3 cellular contexts compared by ENCODE assay signal in the genomic region with DNA sequence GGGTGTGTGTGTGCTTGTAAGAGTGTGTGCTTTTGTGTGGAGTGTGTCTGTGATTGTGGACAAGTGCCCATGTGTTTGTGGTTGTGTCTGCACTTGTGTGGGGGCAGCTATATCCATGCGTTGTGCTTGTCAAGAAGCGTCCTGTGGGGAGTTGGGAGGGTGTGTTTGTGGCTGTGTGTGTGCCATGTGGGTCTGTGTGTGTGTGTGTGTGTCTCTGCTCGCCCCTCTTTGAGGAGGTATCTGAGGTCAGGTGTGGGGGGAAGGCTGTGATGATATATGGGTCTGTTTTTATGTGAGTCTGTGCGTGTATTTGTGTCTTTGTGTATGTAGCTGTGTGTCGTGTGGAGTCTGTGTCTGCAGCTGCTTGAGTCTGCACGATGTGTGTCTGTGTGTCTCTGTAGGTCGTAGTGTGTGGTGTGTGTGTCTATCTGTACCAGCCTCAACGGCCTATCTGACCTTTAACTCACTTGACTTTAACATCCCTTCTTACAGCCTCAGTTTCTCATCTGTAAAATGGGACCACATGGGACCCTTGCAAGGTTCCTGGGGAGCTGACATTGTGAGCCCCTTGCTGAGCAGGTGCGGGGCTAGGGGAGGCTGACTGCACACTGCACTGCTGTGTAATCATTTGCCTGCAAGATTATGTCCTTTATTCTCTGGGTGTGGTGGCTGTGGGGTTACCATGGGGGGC.
TF ChIP-seq lines count a peak whose summit lies in the region.

No MANE protein-coding gene starts in this region.

TF ChIP-seq in IMR-90, 13 proteins besides CTCF, POLR2A, EP300 and RAD21 (continued from another document):
- no peak for TF ChIP-seq NFE2L2 (IDR thresholded peaks at IDR 0.05; ENCODE audit: low read depth, low read length)
- TF ChIP-seq, protein P1, sequence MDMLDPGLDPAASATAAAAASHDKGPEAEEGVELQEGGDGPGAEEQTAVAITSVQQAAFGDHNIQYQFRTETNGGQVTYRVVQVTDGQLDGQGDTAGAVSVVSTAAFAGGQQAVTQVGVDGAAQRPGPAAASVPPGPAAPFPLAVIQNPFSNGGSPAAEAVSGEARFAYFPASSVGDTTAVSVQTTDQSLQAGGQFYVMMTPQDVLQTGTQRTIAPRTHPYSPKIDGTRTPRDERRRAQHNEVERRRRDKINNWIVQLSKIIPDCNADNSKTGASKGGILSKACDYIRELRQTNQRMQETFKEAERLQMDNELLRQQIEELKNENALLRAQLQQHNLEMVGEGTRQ (IDR thresholded peaks at IDR 0.05; ENCODE audit: low read depth, low read length): no peak
- TF ChIP-seq CEBPB (IDR thresholded peaks at IDR 0.05; ENCODE audit: low read depth, low read length): no peak
- TF ChIP-seq, protein P2, sequence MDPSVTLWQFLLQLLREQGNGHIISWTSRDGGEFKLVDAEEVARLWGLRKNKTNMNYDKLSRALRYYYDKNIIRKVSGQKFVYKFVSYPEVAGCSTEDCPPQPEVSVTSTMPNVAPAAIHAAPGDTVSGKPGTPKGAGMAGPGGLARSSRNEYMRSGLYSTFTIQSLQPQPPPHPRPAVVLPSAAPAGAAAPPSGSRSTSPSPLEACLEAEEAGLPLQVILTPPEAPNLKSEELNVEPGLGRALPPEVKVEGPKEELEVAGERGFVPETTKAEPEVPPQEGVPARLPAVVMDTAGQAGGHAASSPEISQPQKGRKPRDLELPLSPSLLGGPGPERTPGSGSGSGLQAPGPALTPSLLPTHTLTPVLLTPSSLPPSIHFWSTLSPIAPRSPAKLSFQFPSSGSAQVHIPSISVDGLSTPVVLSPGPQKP (IDR thresholded peaks at IDR 0.05; ENCODE audit: borderline replicate concordance, low read depth, low read length): no peak
- no peak for TF ChIP-seq MAZ (IDR thresholded peaks at IDR 0.05; ENCODE audit: borderline replicate concordance, low read depth, low read length)
- TF ChIP-seq RFX5 (IDR thresholded peaks at IDR 0.05; ENCODE audit: low read depth, low read length): no peak
- no peak for TF ChIP-seq MXI1 (IDR thresholded peaks at IDR 0.05; ENCODE audit: borderline replicate concordance, low read depth, low read length)
- no peak for TF ChIP-seq MAFK (IDR thresholded peaks at IDR 0.05; ENCODE audit: low read depth, low read length)
- no peak for TF ChIP-seq CHD1 (IDR thresholded peaks at IDR 0.05; ENCODE audit: low read depth, low read length)
- no peak for TF ChIP-seq SMC3 (IDR thresholded peaks at IDR 0.05; ENCODE audit: low read depth, low read length)

TF ChIP-seq in HEK293T, 16 proteins besides CTCF, POLR2A, EP300 and RAD21 (continued from another document):
- TF ChIP-seq, protein P3, sequence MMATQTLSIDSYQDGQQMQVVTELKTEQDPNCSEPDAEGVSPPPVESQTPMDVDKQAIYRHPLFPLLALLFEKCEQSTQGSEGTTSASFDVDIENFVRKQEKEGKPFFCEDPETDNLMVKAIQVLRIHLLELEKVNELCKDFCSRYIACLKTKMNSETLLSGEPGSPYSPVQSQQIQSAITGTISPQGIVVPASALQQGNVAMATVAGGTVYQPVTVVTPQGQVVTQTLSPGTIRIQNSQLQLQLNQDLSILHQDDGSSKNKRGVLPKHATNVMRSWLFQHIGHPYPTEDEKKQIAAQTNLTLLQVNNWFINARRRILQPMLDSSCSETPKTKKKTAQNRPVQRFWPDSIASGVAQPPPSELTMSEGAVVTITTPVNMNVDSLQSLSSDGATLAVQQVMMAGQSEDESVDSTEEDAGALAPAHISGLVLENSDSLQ (IDR thresholded peaks at IDR 0.05): no peak
- TF ChIP-seq SUZ12 (IDR thresholded peaks at IDR 0.05) (no peak), HDGF (IDR thresholded peaks at IDR 0.05; ENCODE audit: borderline replicate concordance) (no peak), ELF4 (IDR thresholded peaks at IDR 0.05) (no peak), FOXM1 (IDR thresholded peaks at IDR 0.05; ENCODE audit: borderline replicate concordance) (no peak), ZNF384 (IDR thresholded peaks at IDR 0.05) (no peak), TARDBP (IDR thresholded peaks at IDR 0.05) (no peak), SP1 (IDR thresholded peaks at IDR 0.05) (no peak), LEF1 (IDR thresholded peaks at IDR 0.05; ENCODE audit: borderline replicate concordance) (no peak), CTBP1 (IDR thresholded peaks at IDR 0.05; ENCODE audit: borderline replicate concordance) (no peak), BHLHE40 (IDR thresholded peaks at IDR 0.05; ENCODE audit: borderline replicate concordance) (no peak)

TF ChIP-seq in SK-N-SH treated with all-trans-retinoic acid at 6 μM for 48 hours, 23 proteins besides CTCF, POLR2A, EP300 and RAD21:
- TF ChIP-seq, protein P4, sequence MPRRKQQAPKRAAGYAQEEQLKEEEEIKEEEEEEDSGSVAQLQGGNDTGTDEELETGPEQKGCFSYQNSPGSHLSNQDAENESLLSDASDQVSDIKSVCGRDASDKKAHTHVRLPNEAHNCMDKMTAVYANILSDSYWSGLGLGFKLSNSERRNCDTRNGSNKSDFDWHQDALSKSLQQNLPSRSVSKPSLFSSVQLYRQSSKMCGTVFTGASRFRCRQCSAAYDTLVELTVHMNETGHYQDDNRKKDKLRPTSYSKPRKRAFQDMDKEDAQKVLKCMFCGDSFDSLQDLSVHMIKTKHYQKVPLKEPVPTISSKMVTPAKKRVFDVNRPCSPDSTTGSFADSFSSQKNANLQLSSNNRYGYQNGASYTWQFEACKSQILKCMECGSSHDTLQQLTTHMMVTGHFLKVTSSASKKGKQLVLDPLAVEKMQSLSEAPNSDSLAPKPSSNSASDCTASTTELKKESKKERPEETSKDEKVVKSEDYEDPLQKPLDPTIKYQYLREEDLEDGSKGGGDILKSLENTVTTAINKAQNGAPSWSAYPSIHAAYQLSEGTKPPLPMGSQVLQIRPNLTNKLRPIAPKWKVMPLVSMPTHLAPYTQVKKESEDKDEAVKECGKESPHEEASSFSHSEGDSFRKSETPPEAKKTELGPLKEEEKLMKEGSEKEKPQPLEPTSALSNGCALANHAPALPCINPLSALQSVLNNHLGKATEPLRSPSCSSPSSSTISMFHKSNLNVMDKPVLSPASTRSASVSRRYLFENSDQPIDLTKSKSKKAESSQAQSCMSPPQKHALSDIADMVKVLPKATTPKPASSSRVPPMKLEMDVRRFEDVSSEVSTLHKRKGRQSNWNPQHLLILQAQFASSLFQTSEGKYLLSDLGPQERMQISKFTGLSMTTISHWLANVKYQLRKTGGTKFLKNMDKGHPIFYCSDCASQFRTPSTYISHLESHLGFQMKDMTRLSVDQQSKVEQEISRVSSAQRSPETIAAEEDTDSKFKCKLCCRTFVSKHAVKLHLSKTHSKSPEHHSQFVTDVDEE (CRISPR knock-in tag; IDR thresholded peaks at IDR 0.05): no peak
